Comparison of ENCODE assay signal across 8 cellular contexts in genomic region chr1:21638531-21639341, GRCh38. TPM values are rescaled to one million over a fixed set of nuclear protein-coding genes. Genes with fewer than 3 reads are reported as not detected.
DNase-seq lines count a peak whose midpoint lies in the region; ATAC-seq, FAIRE-seq and TF ChIP-seq lines count a peak whose summit lies in the region.

No MANE protein-coding gene starts in this region.

- no peak overlapping the region for H3K4me3 ChIP-seq in GM23338
- no peak overlapping the region for H3K4me3 ChIP-seq in pancreas
- H3K4me3 ChIP-seq in sigmoid colon, result no peak overlapping the region

- no peaks in the 10 kb centered on the region; the same call in 1 of the 2 replicates for H4K20me1 ChIP-seq in GM23338 (replicated peaks; ENCODE audit: insufficient read depth)

- TF ChIP-seq POLR2A in sigmoid colon (IDR thresholded peaks at IDR 0.05), result no peak

- no peaks in the 10 kb centered on the region for H3K36me3 ChIP-seq in GM23338 (ENCODE audit: insufficient read depth)
- H3K36me3 ChIP-seq in pancreas, result no peaks in the 10 kb centered on the region
- no peaks in the 10 kb centered on the region for H3K36me3 ChIP-seq in sigmoid colon

- no peaks in the 10 kb centered on the region for H3K27me3 ChIP-seq in GM23338 (ENCODE audit: insufficient read depth)
- H3K27me3 ChIP-seq in pancreas, result no peaks in the 10 kb centered on the region
- peaks cover 0 to 32% (median 0%) of the 10 kb centered on the region in 3 donors for H3K27me3 ChIP-seq in sigmoid colon

- WGBS in pancreas, 2 donors, result 7 to 8% methylated on average over 10 of the region's 10 CpGs
- 15 to 26% methylated on average over 10 of the region's 10 CpGs for WGBS in sigmoid colon, 2 donors

- no peak for DNase-seq in GM23338 (ENCODE audit: low spot score)
- peak; percentile 32 for DNase-seq in NCI-H2171 (lab: John Stamatoyannopoulos, UW)
- DNase-seq in pancreas, result peak; percentile 85 to 92 (median 88)
- no peak for DNase-seq in AG20443 (ENCODE audit: low spot score)
- no peak for DNase-seq in sigmoid colon
- DNase-seq in midbrain (lab: John Stamatoyannopoulos, UW), result no peak

- H3K9me3 ChIP-seq in pancreas, result no peaks in the 10 kb centered on the region
- H3K9me3 ChIP-seq in sigmoid colon, result no peaks in the 10 kb centered on the region

- no peak overlapping the region for H3K27ac ChIP-seq in GM23338 (ENCODE audit: low read depth)
- peak overlapping the region; percentile 58 for H3K27ac ChIP-seq in cingulate gyrus (ENCODE audit: low read depth, low read length)
- peak overlapping the region; percentile 79 to 93 (median 86) for H3K27ac ChIP-seq in pancreas
- H3K27ac ChIP-seq in sigmoid colon, result no peak overlapping the region

- TF ChIP-seq CTCF in GM23338 (conservative IDR thresholded peaks at IDR 0.05; ENCODE audit: low read depth in 2 of 2) (no peak), pancreas (IDR thresholded peaks at IDR 0.05) (no peak), sigmoid colon (IDR thresholded peaks at IDR 0.05) (no peak)

- H3K4me1 Mint-ChIP-seq in GM23338, result peaks cover 16% of the 10 kb centered on the region

- H3K4me1 ChIP-seq in GM23338 (ENCODE audit: insufficient read depth) (0 out of 2 replicates have a peak, but pooled peaks cover 3% of the 10 kb centered on the region), pancreas (peaks cover 55 to 61% (median 56%) of the 10 kb centered on the region in 3 donors), sigmoid colon (no peaks in the 10 kb centered on the region)

- H3K9me2 ChIP-seq in GM23338 (ENCODE audit: insufficient read depth), result no peaks in the 10 kb centered on the region

- no peak for FAIRE-seq in pancreas (lab: Jason Lieb, UNC)

- H3K27me3 Mint-ChIP-seq in GM23338 (ENCODE audit: insufficient read depth, low read depth, poor library complexity), result peaks cover 2% of the 10 kb centered on the region

- TF ChIP-seq EP300 in sigmoid colon (IDR thresholded peaks at IDR 0.05), result no peak

- no peaks in the 10 kb centered on the region for H3K9me3 Mint-ChIP-seq in GM23338

- peaks cover 2% of the 10 kb centered on the region; the same call in 1 of the 2 replicates for H3F3A ChIP-seq in GM23338 (replicated peaks; ENCODE audit: low read depth)

- H2AFZ ChIP-seq in GM23338, result no peak overlapping the region

- H3K4me3 Mint-ChIP-seq in GM23338, result no peak overlapping the region

- no peaks in the 10 kb centered on the region for H3K36me3 Mint-ChIP-seq in GM23338 (ENCODE audit: low read depth)

- no peaks in the 10 kb centered on the region for H3K79me2 ChIP-seq in GM23338 (replicated peaks; ENCODE audit: insufficient read depth)

- intact Hi-C loops in pancreas (cut with DNase I), result no loop called here
- intact Hi-C loops in sigmoid colon (cut with DNase I), result no loop called here

- ATAC-seq in GM23338 (no peak; the same call in 2 of the 3 replicates), pancreas (peak; percentile 69 to 85 (median 78)), HG03342 (IDR thresholded peaks at IDR 0.05; ENCODE audit: unreplicated experiment) (no peak)

- H3K27ac Mint-ChIP-seq in GM23338, result peak overlapping the region; percentile 83

- H3K4me2 ChIP-seq in GM23338, result no peak overlapping the region

TF ChIP-seq in GM23338, 12 proteins besides CTCF, POLR2A, EP300 and RAD21:
- TF ChIP-seq JUNB (IDR thresholded peaks at IDR 0.05; ENCODE audit: unreplicated experiment) (no peak), STAT1 (IDR thresholded peaks at IDR 0.05; ENCODE audit: unreplicated experiment) (no peak), ZNF462 (CRISPR knock-in tag; IDR thresholded peaks at IDR 0.05) (no peak), EZH2 (IDR thresholded peaks at IDR 0.05; ENCODE audit: low read depth, unreplicated experiment) (no peak), ZNF114 (CRISPR knock-in tag; IDR thresholded peaks at IDR 0.05) (no peak), CREB1 (CRISPR knock-in tag; IDR thresholded peaks at IDR 0.05; ENCODE audit: low read depth) (no peak)

RNA-seq across cellular contexts. Expression of gene RAP1GAP, which starts 30.4 kb away (rescaled TPM):
- total RNA-seq in GM23338 (2014; rRNA removed; shearing (Covaris generic)), result 5.9 and 6.6 TPM in 2 replicates
- 4.3 and 5.0 TPM in 2 replicates for polyA plus RNA-seq in GM23338 (2016; fragmentation: Nextera tagmentation; extraction: Ambion mirVana)
- total RNA-seq in pancreas, result 10 to 100 TPM; 53.4 to 93.3 (median 64.8) TPM
- polyA plus RNA-seq in pancreas, result 100 to 1,000 TPM in 1 of 2 donors, 10 to 100 TPM in 1; 83.6 to 100 TPM
- total RNA-seq in sigmoid colon, result under 1 TPM in 3 of 4 donors, not detected in 1; 0.33 to 0.71 (median 0.54) TPM
- polyA plus RNA-seq in sigmoid colon, result 10 to 100 TPM; 24.3 to 47.4 (median 43.9) TPM

Comparison
In these comparisons a context has a peak if more than half of its experiments do, and no peak if none do; other contexts are left out.
1. ATAC-seq: peak in pancreas (4 of 4); none in GM23338 (single experiment) and HG03342 (single experiment).
2. DNase-seq: peak in NCI-H2171 (single experiment) and pancreas (6 of 6); none in GM23338 (single experiment), AG20443 (single experiment), sigmoid colon (single experiment) and midbrain (single experiment).
3. H3K27ac ChIP-seq: peak in cingulate gyrus (single experiment) and pancreas (4 of 4); none in GM23338 (single experiment) and sigmoid colon (0 of 4).